ENCODE assay signal across 18 cellular contexts in genomic region chr12:131477613-131478012, GRCh38.
DNase-seq lines count a peak whose midpoint lies in the region; ATAC-seq, FAIRE-seq and TF ChIP-seq lines count a peak whose summit lies in the region.
"Had no signal": no experiment of that assay in that cellular context is flagged by ENCODE, and none has a peak within 500 bp of the region (broad histone marks: within the 10 kb centered on the region; RNA-seq: fewer than 3 reads in every experiment).

No MANE protein-coding gene starts in this region.

- TF ChIP-seq EP300 in HepG2 (IDR thresholded peaks at IDR 0.05; ENCODE audit: low read depth in 2 of 2, low read length in 2 of 2), result no peak
- no peak for TF ChIP-seq EP300 in HepG2 (CRISPR knock-in tag; IDR thresholded peaks at IDR 0.05; ENCODE audit: borderline replicate concordance)
- TF ChIP-seq EP300 in GM12878 (IDR thresholded peaks at IDR 0.05; ENCODE audit: borderline replicate concordance in 1 of 2, control insufficient read depth in 1 of 2, low read depth in 2 of 2, low read length in 2 of 2), result no peak

- H4K20me1 ChIP-seq in HepG2 (ENCODE audit: insufficient read depth, low read length) (no peaks in the 10 kb centered on the region), GM12878 (ENCODE audit: control insufficient read depth, insufficient read depth) (no peaks in the 10 kb centered on the region)
- H4K20me1 ChIP-seq: BLaER1 had no signal

- CTCF ChIA-PET in HepG2 (lab: Yijun Ruan, JAX; ENCODE audit: low intra/inter-chr PET ratio, low total read pairs), result no interaction called here
- CTCF ChIA-PET in GM12878 (lab: Yijun Ruan, JAX), result no interaction called here
- CTCF ChIA-PET in activated CD8-positive, alpha-beta T cell treated with anti-CD3 and anti-CD28 coated beads for 36 hours (lab: Charles Lee), result no interaction called here

- FAIRE-seq in HepG2 (lab: Jason Lieb, UNC), result peak; percentile 83
- FAIRE-seq in GM12878 (lab: Jason Lieb, UNC), result peak; percentile 92
- peak; percentile 79 for FAIRE-seq in frontal cortex (lab: Jason Lieb, UNC)

- H3K9ac ChIP-seq in HepG2 (ENCODE audit: insufficient read depth, low read depth, low read length) (no peak overlapping the region), GM12878 (ENCODE audit: control insufficient read depth, insufficient read depth, low read length) (no peak overlapping the region)
- H3K9ac ChIP-seq: BLaER1 had no signal

- DNase-seq in HepG2 (ENCODE audit: low spot score) (no peak), right lobe of liver (no peak), GM12878 (ENCODE audit: low read depth, low spot score) (no peak), frontal cortex (ENCODE audit: low spot score in 2 of 2) (no peak), foreskin melanocyte (no peak), chondrocyte (ENCODE audit: low spot score) (no peak), hippocampal formation (lab: John Stamatoyannopoulos, UW) (no peak)
- no peak for DNase-seq in activated CD8-positive, alpha-beta T cell treated with anti-CD3 and anti-CD28 coated beads for 36 hours
- DNase-seq: CD4-positive, alpha-beta memory T cell; DMS153; DMS79; GDM1; H7 had no signal

- no peak overlapping the region for H3K4me3 Mint-ChIP-seq in activated CD8-positive, alpha-beta T cell treated with anti-CD3 and anti-CD28 coated beads for 36 hours
- H3K4me3 Mint-ChIP-seq in chondrocyte (ENCODE audit: unreplicated experiment), result no peak overlapping the region
- H3K4me3 Mint-ChIP-seq: CD14-positive monocyte; CD4-positive, alpha-beta memory T cell; GM23338 had no signal

- WGBS in HepG2 (ENCODE audit: low lambda C conversion rate), result 26% methylated on average over 2 of the region's 2 CpGs
- WGBS in right lobe of liver (ENCODE audit: insufficient coverage, low coverage, low lambda C conversion rate, missing lambda C conversion rate), result 86% methylated on average over 2 of the region's 2 CpGs
- 61% methylated on average over 2 of the region's 2 CpGs for WGBS in GM12878 (ENCODE audit: insufficient coverage, insufficient replicate concordance, low lambda C conversion rate, missing lambda C conversion rate)

- TF ChIP-seq CTCF in HepG2 (CRISPR knock-in tag; IDR thresholded peaks at IDR 0.05) (no peak), right lobe of liver (IDR thresholded peaks at IDR 0.05) (no peak), GM12878 (IDR thresholded peaks at IDR 0.05 in 2 of 3, conservative IDR thresholded peaks at IDR 0.05 in 1 of 3; ENCODE audit: control insufficient read depth in 2 of 3, extremely low read depth in 1 of 3, insufficient read depth in 1 of 3, low read depth in 3 of 3, low read length in 3 of 3) (no peak), chondrocyte (IDR thresholded peaks at IDR 0.05) (no peak)
- TF ChIP-seq CTCF in activated CD8-positive, alpha-beta T cell treated with anti-CD3 and anti-CD28 coated beads for 36 hours (IDR thresholded peaks at IDR 0.05), result no peak

- TF ChIP-seq RAD21 in HepG2 (CRISPR knock-in tag; IDR thresholded peaks at IDR 0.05), result no peak
- TF ChIP-seq RAD21 in GM12878 (IDR thresholded peaks at IDR 0.05; ENCODE audit: insufficient read depth, low read depth, low read length), result no peak

- no peaks in the 10 kb centered on the region for H3K36me3 Mint-ChIP-seq in activated CD8-positive, alpha-beta T cell treated with anti-CD3 and anti-CD28 coated beads for 36 hours (ENCODE audit: low read depth)
- H3K36me3 Mint-ChIP-seq in chondrocyte (ENCODE audit: low read depth), result no peaks in the 10 kb centered on the region
- H3K36me3 Mint-ChIP-seq: CD14-positive monocyte; CD4-positive, alpha-beta memory T cell had no signal

- SMC1A ChIA-PET in GM12878 (lab: Charles Lee; ENCODE audit: uncharacterized antibody, unreplicated experiment), result no interaction called here

- no peaks in the 10 kb centered on the region for H3K27me3 Mint-ChIP-seq in activated CD8-positive, alpha-beta T cell treated with anti-CD3 and anti-CD28 coated beads for 36 hours
- no peaks in the 10 kb centered on the region for H3K27me3 Mint-ChIP-seq in chondrocyte (ENCODE audit: low read depth)

- H3K79me2 ChIP-seq in HepG2 (ENCODE audit: insufficient read depth, low read length), result no peaks in the 10 kb centered on the region
- H3K79me2 ChIP-seq in GM12878 (ENCODE audit: control insufficient read depth, insufficient read depth, low read length), result no peaks in the 10 kb centered on the region

- ATAC-seq in HepG2, result no peak
- ATAC-seq in right lobe of liver, result no peak
- no peak for ATAC-seq in GM12878
- no peak for ATAC-seq in activated CD8-positive, alpha-beta T cell treated with anti-CD3 and anti-CD28 coated beads for 36 hours
- ATAC-seq: GM23338, HCT116 had no signal

- H3K4me1 ChIP-seq in HepG2 (ENCODE audit: insufficient read depth, low read length) (no peaks in the 10 kb centered on the region), right lobe of liver (no peaks in the 10 kb centered on the region), GM12878 (ENCODE audit: control insufficient read depth, insufficient read depth, low read length) (no peaks in the 10 kb centered on the region)

- H3K36me3 ChIP-seq in HepG2 (replicated peaks in 1 of 2; ENCODE audit: control insufficient read depth in 1 of 2, insufficient read depth in 2 of 2, low read length in 2 of 2), result no peaks in the 10 kb centered on the region
- H3K36me3 ChIP-seq in right lobe of liver, result no peaks in the 10 kb centered on the region
- no peaks in the 10 kb centered on the region for H3K36me3 ChIP-seq in GM12878 (ENCODE audit: control insufficient read depth in 2 of 2, insufficient read depth in 2 of 2, low read length in 1 of 2)
- H3K36me3 ChIP-seq: BLaER1 had no signal

- intact Hi-C loops in HepG2 (cut with micrococcal nuclease; ENCODE audit: unreplicated experiment) (no loop called here), right lobe of liver (cut with DNase I) (no loop called here), GM12878 (cut with micrococcal nuclease; ENCODE audit: unreplicated experiment) (no loop called here)
- intact Hi-C loops in activated CD8-positive, alpha-beta T cell treated with anti-CD3 and anti-CD28 coated beads for 36 hours (cut with micrococcal nuclease), result no loop called here

- in situ Hi-C loops in HepG2 (cut with HindIII; ENCODE audit: extremely low pct_ligation_motif_present, low pct_unique_long_range_greater_than_20kb), result no loop called here
- in situ Hi-C loops in GM12878 (cut with MboI), result no loop called here

- TF ChIP-seq POLR2A in HepG2 (IDR thresholded peaks at IDR 0.05; ENCODE audit: insufficient read depth in 1 of 2, low read depth in 2 of 2, low read length in 2 of 2) (no peak), right lobe of liver (IDR thresholded peaks at IDR 0.05) (no peak), GM12878 (IDR thresholded peaks at IDR 0.05; ENCODE audit: low read depth, low read length) (no peak)

- no TSS peak for BruUV-seq in HepG2 (replicated peaks; lab: Mats Ljungman, UMichigan)
- BruUV-seq in GM12878 (replicated peaks; lab: Mats Ljungman, UMichigan), result no TSS peak

- H2AFZ ChIP-seq in HepG2 (ENCODE audit: low read length) (no peak overlapping the region), GM12878 (ENCODE audit: control insufficient read depth, low read depth, low read length) (no peak overlapping the region)
- H2AFZ ChIP-seq: GM23338 had no signal

- no peaks in the 10 kb centered on the region for H3K9me3 Mint-ChIP-seq in activated CD8-positive, alpha-beta T cell treated with anti-CD3 and anti-CD28 coated beads for 36 hours
- no peaks in the 10 kb centered on the region for H3K9me3 Mint-ChIP-seq in chondrocyte (ENCODE audit: low read depth)
- H3K9me3 Mint-ChIP-seq: CD14-positive monocyte, GM23338 had no signal

- no peak overlapping the region for H3K27ac Mint-ChIP-seq in activated CD8-positive, alpha-beta T cell treated with anti-CD3 and anti-CD28 coated beads for 36 hours
- no peak overlapping the region for H3K27ac Mint-ChIP-seq in chondrocyte (ENCODE audit: unreplicated experiment)
- H3K27ac Mint-ChIP-seq: CD14-positive monocyte; CD4-positive, alpha-beta memory T cell; GM23338 had no signal

- no peak overlapping the region for H3K4me3 ChIP-seq in HepG2 (replicated peaks in 1 of 3; ENCODE audit: insufficient read depth in 1 of 3, low read depth in 2 of 3, low read length in 3 of 3)
- no peak overlapping the region for H3K4me3 ChIP-seq in right lobe of liver
- no peak overlapping the region for H3K4me3 ChIP-seq in GM12878
- H3K4me3 ChIP-seq: BLaER1, GM23338 had no signal

- H3K27me3 ChIP-seq in HepG2 (ENCODE audit: control insufficient read depth in 1 of 2, insufficient read depth in 2 of 2, low read length in 2 of 2) (peaks cover 2 to 20% of the 10 kb centered on the region in 2 experiments; a peak in 3 of 5 replicates), right lobe of liver (no peaks in the 10 kb centered on the region), GM12878 (replicated peaks in 1 of 2; ENCODE audit: control insufficient read depth in 2 of 2, insufficient read depth in 2 of 2, low read length in 1 of 2) (no peaks in the 10 kb centered on the region; a peak in 1 of 4 replicates)
- H3K27me3 ChIP-seq: BLaER1 had no signal

- peaks cover 4% of the 10 kb centered on the region for H3K4me1 Mint-ChIP-seq in activated CD8-positive, alpha-beta T cell treated with anti-CD3 and anti-CD28 coated beads for 36 hours (ENCODE audit: low read depth)
- no peaks in the 10 kb centered on the region for H3K4me1 Mint-ChIP-seq in chondrocyte (ENCODE audit: low read depth)

- H3K4me2 ChIP-seq in HepG2 (ENCODE audit: low read depth, low read length) (no peak overlapping the region), GM12878 (ENCODE audit: control insufficient read depth, insufficient read depth) (no peak overlapping the region)
- H3K4me2 ChIP-seq: BLaER1, GM23338 had no signal

- POLR2A ChIA-PET in HepG2 (lab: Yijun Ruan, JAX), result no interaction called here
- POLR2A ChIA-PET in GM12878 (lab: Charles Lee), result no interaction called here
- POLR2A ChIA-PET in activated CD8-positive, alpha-beta T cell treated with anti-CD3 and anti-CD28 coated beads for 36 hours (lab: Charles Lee), result no interaction called here

- RAD21 ChIA-PET in GM12878 (lab: Charles Lee; ENCODE audit: unreplicated experiment), result no interaction called here

- H3K9me3 ChIP-seq in HepG2 (ENCODE audit: low read length), result peaks cover 5% of the 10 kb centered on the region; the same call in 1 of the 2 replicates
- no peaks in the 10 kb centered on the region for H3K9me3 ChIP-seq in right lobe of liver
- H3K9me3 ChIP-seq in GM12878 (replicated peaks; ENCODE audit: control insufficient read depth, insufficient read depth, low read length), result no peaks in the 10 kb centered on the region
- H3K9me3 ChIP-seq: BLaER1 had no signal

- H3K27ac ChIP-seq in HepG2 (ENCODE audit: extremely low read length, insufficient read depth, low read length), result no peak overlapping the region
- no peak overlapping the region for H3K27ac ChIP-seq in right lobe of liver
- H3K27ac ChIP-seq in GM12878 (ENCODE audit: control insufficient read depth, insufficient read depth), result no peak overlapping the region
- H3K27ac ChIP-seq: 22Rv1, BLaER1 had no signal

TF ChIP-seq in HepG2, 621 proteins besides CTCF, POLR2A, EP300 and RAD21 (continues in another document):
- no peak for TF ChIP-seq ZNF615 (CRISPR knock-in tag; IDR thresholded peaks at IDR 0.05; ENCODE audit: borderline replicate concordance)
- no peak for TF ChIP-seq ZNF782 (CRISPR knock-in tag; IDR thresholded peaks at IDR 0.05; ENCODE audit: borderline replicate concordance)

TF ChIP-seq in GM12878, 131 proteins besides CTCF, POLR2A, EP300 and RAD21:
- TF ChIP-seq CHD2 (IDR thresholded peaks at IDR 0.05; ENCODE audit: borderline replicate concordance, low read depth, low read length), result no peak
